7 cellular contexts compared by ENCODE assay signal in the genomic region with DNA sequence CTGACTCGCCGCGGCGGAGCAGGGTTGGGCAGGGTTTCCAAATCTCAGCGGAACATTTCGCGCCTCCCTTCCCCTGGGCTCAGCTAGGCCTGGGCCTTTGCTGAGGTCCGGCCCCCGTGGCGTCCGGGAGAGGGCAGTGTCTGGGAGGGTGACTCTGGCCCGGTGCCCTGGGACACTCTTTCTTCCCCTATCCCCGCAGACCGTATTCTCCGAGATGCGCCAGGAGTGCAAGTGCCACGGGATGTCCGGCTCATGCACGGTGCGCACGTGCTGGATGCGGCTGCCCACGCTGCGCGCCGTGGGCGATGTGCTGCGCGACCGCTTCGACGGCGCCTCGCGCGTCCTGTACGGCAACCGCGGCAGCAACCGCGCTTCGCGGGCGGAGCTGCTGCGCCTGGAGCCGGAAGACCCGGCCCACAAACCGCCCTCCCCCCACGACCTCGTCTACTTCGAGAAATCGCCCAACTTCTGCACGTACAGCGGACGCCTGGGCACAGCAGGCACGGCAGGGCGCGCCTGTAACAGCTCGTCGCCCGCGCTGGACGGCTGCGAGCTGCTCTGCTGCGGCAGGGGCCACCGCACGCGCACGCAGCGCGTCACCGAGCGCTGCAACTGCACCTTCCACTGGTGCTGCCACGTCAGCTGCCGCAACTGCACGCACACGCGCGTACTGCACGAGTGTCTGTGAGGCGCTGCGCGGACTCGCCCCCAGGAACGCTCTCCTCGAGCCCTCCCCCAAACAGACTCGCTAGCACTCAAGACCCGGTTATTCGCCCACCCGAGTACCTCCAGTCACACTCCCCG. TPM values are rescaled to one million over a fixed set of nuclear protein-coding genes. Genes with fewer than 3 reads are reported as not detected.
DNase-seq lines count a peak whose midpoint lies in the region; ATAC-seq, FAIRE-seq and TF ChIP-seq lines count a peak whose summit lies in the region.

No MANE protein-coding gene starts in this region.

- peak overlapping the region; percentile 46 for H3K4me3 Mint-ChIP-seq in osteocyte (ENCODE audit: unreplicated experiment)

- H3K9me1 ChIP-seq in endothelial cell of umbilical vein (replicated peaks; ENCODE audit: control insufficient read depth, extremely low read depth, insufficient read depth, low read length), result no peaks in the 10 kb centered on the region

- intact Hi-C loops in endothelial cell of umbilical vein (cut with micrococcal nuclease), result no loop called here

- H3K9me3 Mint-ChIP-seq in osteocyte (ENCODE audit: unreplicated experiment), result no peaks in the 10 kb centered on the region

- peaks cover 13% of the 10 kb centered on the region for H3K4me1 ChIP-seq in endothelial cell of umbilical vein (ENCODE audit: control insufficient read depth, extremely low read depth, insufficient read depth, low read length)

- H2AFZ ChIP-seq in endothelial cell of umbilical vein (ENCODE audit: low read depth, low read length), result peak overlapping the region; percentile 47

- no TSS peak for BruUV-seq in endothelial cell of umbilical vein (replicated peaks; lab: Mats Ljungman, UMichigan)

- peak; percentile 59 for FAIRE-seq in endothelial cell of umbilical vein (lab: Jason Lieb, UNC)

- H3K27me3 ChIP-seq in H7 (ENCODE audit: control insufficient read depth, insufficient read depth, low read length) (peaks cover 97% of the 10 kb centered on the region), WERI-Rb-1 (ENCODE audit: insufficient read depth, low read depth, severe bottlenecking) (peaks cover 54% of the 10 kb centered on the region), endothelial cell of umbilical vein (ENCODE audit: control insufficient read depth in 2 of 2, insufficient read depth in 2 of 2, low read length in 2 of 2) (peaks cover 78 to 85% of the 10 kb centered on the region in 2 experiments)

- peaks cover 53% of the 10 kb centered on the region for H3K4me1 Mint-ChIP-seq in osteocyte (ENCODE audit: unreplicated experiment)

- DNase-seq in H7 (peak; percentile 93), WERI-Rb-1 (peak; percentile 45), endothelial cell of umbilical vein (ENCODE audit: low read depth, low spot score) (no peak), osteocyte (ENCODE audit: extremely low spot score, unreplicated experiment) (no peak), ureter (ENCODE audit: low spot score) (no peak), midbrain (lab: John Stamatoyannopoulos, UW) (no peak)

- no peaks in the 10 kb centered on the region for H4K20me1 ChIP-seq in endothelial cell of umbilical vein (replicated peaks; ENCODE audit: control insufficient read depth, extremely low read depth, insufficient read depth, low read length)

- POLR2A ChIA-PET in endothelial cell of umbilical vein (lab: Charles Lee), result no interaction called here

- H3K27me3 Mint-ChIP-seq in osteocyte (ENCODE audit: unreplicated experiment), result peaks cover 92% of the 10 kb centered on the region

- no peaks in the 10 kb centered on the region for H3K36me3 ChIP-seq in H7 (replicated peaks; ENCODE audit: control insufficient read depth, insufficient read depth, low read length)
- H3K36me3 ChIP-seq in WERI-Rb-1, result no peaks in the 10 kb centered on the region
- no peaks in the 10 kb centered on the region for H3K36me3 ChIP-seq in endothelial cell of umbilical vein (ENCODE audit: control insufficient read depth in 2 of 2, extremely low read depth in 1 of 2, insufficient read depth in 2 of 2, low read length in 2 of 2)

- H3K4me3 ChIP-seq in H7 (ENCODE audit: insufficient read depth, low read depth, low read length) (peak overlapping the region; percentile 40), WERI-Rb-1 (ENCODE audit: low read depth, low read length) (peak overlapping the region; percentile 35), endothelial cell of umbilical vein (replicated peaks in 1 of 3; ENCODE audit: insufficient read depth in 1 of 3, low read depth in 1 of 3, low read length in 3 of 3) (no peak overlapping the region)

- H3K27ac ChIP-seq in WERI-Rb-1, result no peak overlapping the region
- H3K27ac ChIP-seq in endothelial cell of umbilical vein (ENCODE audit: insufficient read depth, low read depth, low read length), result no peak overlapping the region

- H3K36me3 Mint-ChIP-seq in osteocyte (ENCODE audit: unreplicated experiment), result peaks cover 1% of the 10 kb centered on the region

- no peak overlapping the region for H3K4me2 ChIP-seq in endothelial cell of umbilical vein (ENCODE audit: insufficient read depth, low read length)

- dilution Hi-C loops in endothelial cell of umbilical vein (cut with MboI; ENCODE audit: extremely low pct_ligation_motif_present, low sequenced_read_pairs), result no loop called here

- H3K27ac Mint-ChIP-seq in osteocyte (ENCODE audit: unreplicated experiment), result no peak overlapping the region

- peak; percentile 49 for TF ChIP-seq CTCF in WERI-Rb-1 (IDR thresholded peaks at IDR 0.05; ENCODE audit: low read depth, low read length)
- TF ChIP-seq CTCF in endothelial cell of umbilical vein (IDR thresholded peaks at IDR 0.05; ENCODE audit: extremely low read depth in 1 of 2, insufficient read depth in 1 of 2, low read depth in 1 of 2, low read length in 2 of 2), result peak; percentile 4 to 26
- peak; percentile 18 for TF ChIP-seq CTCF in osteocyte (IDR thresholded peaks at IDR 0.05)

- H3K9ac ChIP-seq in endothelial cell of umbilical vein (replicated peaks; ENCODE audit: extremely low read depth, insufficient read depth, low read length), result no peak overlapping the region

- no peak for ATAC-seq in GM21447 (IDR thresholded peaks at IDR 0.05; ENCODE audit: unreplicated experiment)

- no peaks in the 10 kb centered on the region for H3K79me2 ChIP-seq in endothelial cell of umbilical vein (ENCODE audit: control insufficient read depth, insufficient read depth, low read length)

- no peak for TF ChIP-seq POLR2A in endothelial cell of umbilical vein (IDR thresholded peaks at IDR 0.05; ENCODE audit: low read depth, low read length)

- CTCF ChIA-PET in endothelial cell of umbilical vein (lab: Charles Lee), result interaction anchor here (0.6 to 11.2 kb wide), 7 partner anchors 7 to 128 kb away, joined by 3 to 175 read pairs (median 8); a partner anchor contains a TSS

- H3K9me3 ChIP-seq in WERI-Rb-1 (ENCODE audit: severe bottlenecking), result no peaks in the 10 kb centered on the region
- H3K9me3 ChIP-seq in endothelial cell of umbilical vein (replicated peaks; ENCODE audit: control insufficient read depth, insufficient read depth, low read length), result no peaks in the 10 kb centered on the region

RNA-seq across cellular contexts. Expression of a gene that starts 3.0 kb away (rescaled TPM):
- not detected in 2 replicates for total RNA-seq in H7 (2014; rRNA removed; shearing (Covaris generic))
- total RNA-seq in endothelial cell of umbilical vein, result not detected in 2 replicates
- polyA plus RNA-seq in endothelial cell of umbilical vein, result not detected in 2 replicates
- polyA plus RNA-seq in endothelial cell of umbilical vein (2011; cell fraction: cytosol; rRNA removed), result not detected in 2 replicates
- polyA plus RNA-seq in endothelial cell of umbilical vein (2011; cell fraction: nucleus; rRNA removed), result not detected in 2 replicates
- polyA plus RNA-seq in endothelial cell of umbilical vein (2012), result not detected in 2 replicates
- not detected in 2 replicates for polyA minus RNA-seq in endothelial cell of umbilical vein
- not detected for polyA minus RNA-seq in endothelial cell of umbilical vein (2011; cell fraction: cytosol; rRNA and poly(A)+ RNA removed)
- polyA minus RNA-seq in endothelial cell of umbilical vein (2011; cell fraction: nucleus; rRNA and poly(A)+ RNA removed), result not detected in 2 replicates
- not detected in 2 replicates for total RNA-seq in osteocyte
- total RNA-seq in ureter, result not detected

RNA-seq across cellular contexts. Expression of a gene that starts 9.6 kb away (rescaled TPM):
- total RNA-seq in H7 (2014; rRNA removed; shearing (Covaris generic)), result 0.83 and 0.92 TPM in 2 replicates
- total RNA-seq in endothelial cell of umbilical vein (not detected in 2 replicates), osteocyte (not detected in 2 replicates), ureter (2.0 TPM)
- 0.04 and 0.14 TPM in 2 replicates for polyA plus RNA-seq in endothelial cell of umbilical vein
- polyA plus RNA-seq in endothelial cell of umbilical vein (2011; cell fraction: cytosol; rRNA removed), result 0.05 and 0.10 TPM in 2 replicates
- polyA plus RNA-seq in endothelial cell of umbilical vein (2011; cell fraction: nucleus; rRNA removed), result 0.07 TPM in 1 of 2 replicates, not detected in the other
- polyA plus RNA-seq in endothelial cell of umbilical vein (2012), result 0.15 and 0.24 TPM in 2 replicates
- polyA minus RNA-seq in endothelial cell of umbilical vein, result 0.70 TPM in 1 of 2 replicates, not detected in the other
- polyA minus RNA-seq in endothelial cell of umbilical vein (2011; cell fraction: cytosol; rRNA and poly(A)+ RNA removed), result 2.5 TPM
- not detected in 2 replicates for polyA minus RNA-seq in endothelial cell of umbilical vein (2011; cell fraction: nucleus; rRNA and poly(A)+ RNA removed)

RNA-seq across cellular contexts. Expression of a gene that starts 18.0 kb away (rescaled TPM):
- total RNA-seq in H7 (2014; rRNA removed; shearing (Covaris generic)), result 0.10 and 0.30 TPM in 2 replicates
- 0.22 and 0.42 TPM in 2 replicates for total RNA-seq in endothelial cell of umbilical vein
- 0.06 and 0.07 TPM in 2 replicates for polyA plus RNA-seq in endothelial cell of umbilical vein
- 0.06 and 0.08 TPM in 2 replicates for polyA plus RNA-seq in endothelial cell of umbilical vein (2011; cell fraction: cytosol; rRNA removed)
- polyA plus RNA-seq in endothelial cell of umbilical vein (2011; cell fraction: nucleus; rRNA removed), result 0.22 and 0.50 TPM in 2 replicates
- polyA plus RNA-seq in endothelial cell of umbilical vein (2012), result 0.26 and 0.31 TPM in 2 replicates
- 0.06 and 0.12 TPM in 2 replicates for polyA minus RNA-seq in endothelial cell of umbilical vein
- polyA minus RNA-seq in endothelial cell of umbilical vein (2011; cell fraction: cytosol; rRNA and poly(A)+ RNA removed), result 2.7 TPM
- polyA minus RNA-seq in endothelial cell of umbilical vein (2011; cell fraction: nucleus; rRNA and poly(A)+ RNA removed), result 0.19 and 0.24 TPM in 2 replicates
- 0.08 and 0.26 TPM in 2 replicates for total RNA-seq in osteocyte
- total RNA-seq in ureter, result 0.10 TPM

RNA-seq across cellular contexts. Expression of a gene that starts 23.9 kb away (rescaled TPM):
- 68.9 and 95.1 TPM in 2 replicates for total RNA-seq in H7 (2014; rRNA removed; shearing (Covaris generic))
- total RNA-seq in endothelial cell of umbilical vein (172 and 187 TPM in 2 replicates), osteocyte (138 and 144 TPM in 2 replicates), ureter (164 TPM)
- 138 and 149 TPM in 2 replicates for polyA plus RNA-seq in endothelial cell of umbilical vein
- polyA plus RNA-seq in endothelial cell of umbilical vein (2011; cell fraction: cytosol; rRNA removed), result 212 and 244 TPM in 2 replicates
- 167 and 199 TPM in 2 replicates for polyA plus RNA-seq in endothelial cell of umbilical vein (2011; cell fraction: nucleus; rRNA removed)
- 165 and 188 TPM in 2 replicates for polyA plus RNA-seq in endothelial cell of umbilical vein (2012)
- 179 and 190 TPM in 2 replicates for polyA minus RNA-seq in endothelial cell of umbilical vein
- polyA minus RNA-seq in endothelial cell of umbilical vein (2011; cell fraction: cytosol; rRNA and poly(A)+ RNA removed), result 74.8 TPM
- polyA minus RNA-seq in endothelial cell of umbilical vein (2011; cell fraction: nucleus; rRNA and poly(A)+ RNA removed), result 45.0 and 53.9 TPM in 2 replicates

RNA-seq across cellular contexts. Expression of a gene that starts 37.4 kb away (rescaled TPM):
- 44.2 and 51.1 TPM in 2 replicates for total RNA-seq in H7 (2014; rRNA removed; shearing (Covaris generic))
- total RNA-seq in endothelial cell of umbilical vein (50.0 and 54.9 TPM in 2 replicates), osteocyte (75.6 and 80.6 TPM in 2 replicates), ureter (72.6 TPM)
- 52.1 and 59.5 TPM in 2 replicates for polyA plus RNA-seq in endothelial cell of umbilical vein
- 58.4 and 63.5 TPM in 2 replicates for polyA plus RNA-seq in endothelial cell of umbilical vein (2011; cell fraction: cytosol; rRNA removed)
- 49.4 and 50.8 TPM in 2 replicates for polyA plus RNA-seq in endothelial cell of umbilical vein (2011; cell fraction: nucleus; rRNA removed)
- polyA plus RNA-seq in endothelial cell of umbilical vein (2012), result 49.7 and 56.2 TPM in 2 replicates
- polyA minus RNA-seq in endothelial cell of umbilical vein, result 47.0 and 53.3 TPM in 2 replicates
- 40.7 TPM for polyA minus RNA-seq in endothelial cell of umbilical vein (2011; cell fraction: cytosol; rRNA and poly(A)+ RNA removed)
- polyA minus RNA-seq in endothelial cell of umbilical vein (2011; cell fraction: nucleus; rRNA and poly(A)+ RNA removed), result 17.3 and 22.1 TPM in 2 replicates

Comparison
In these comparisons a context has a peak if more than half of its experiments do, and no peak if none do; other contexts are left out.
1. DNase-seq: peak in H7 (single experiment) and WERI-Rb-1 (single experiment); none in endothelial cell of umbilical vein (single experiment), osteocyte (single experiment), ureter (single experiment) and midbrain (single experiment).
2. H3K4me3 ChIP-seq: peak in H7 (single experiment) and WERI-Rb-1 (single experiment); none in endothelial cell of umbilical vein (0 of 3).
3. Peak in every context shown above with its lines, with median percentiles within 50 percentile points of each other: CTCF ChIP-seq.